In the genomic region with DNA sequence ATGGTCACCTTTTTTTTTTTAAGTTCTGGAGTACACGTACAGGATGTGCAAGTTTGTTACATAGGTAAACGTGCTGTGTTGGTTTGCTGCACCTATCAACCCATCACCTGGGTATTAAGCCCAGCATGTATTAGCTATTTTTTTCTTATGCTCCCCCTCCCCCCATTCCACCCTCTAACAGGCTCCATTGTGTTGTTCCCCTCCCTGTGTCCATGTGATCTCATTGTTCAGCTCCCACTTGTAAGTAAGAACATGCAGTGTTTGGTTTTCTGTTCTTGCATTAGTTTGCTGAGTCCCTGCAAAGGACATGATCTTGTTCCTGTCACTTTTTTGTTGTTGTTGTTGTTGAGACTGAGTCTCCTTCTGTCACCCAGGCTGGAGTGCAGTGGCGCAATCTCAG, we compare ENCODE assay signal across 7 cellular contexts. TPM values are rescaled to one million over a fixed set of nuclear protein-coding genes. Genes with fewer than 3 reads are reported as not detected.
DNase-seq lines count a peak whose midpoint lies in the region; ATAC-seq and TF ChIP-seq lines count a peak whose summit lies in the region.
"Not testable (repeated sequence)": the region's sequence is repeated elsewhere in the genome, so short reads cannot be mapped to it uniquely, and the experiment has no call there.

No MANE protein-coding gene starts in this region.

- H3K27ac Mint-ChIP-seq in H9, result peak overlapping the region in 2 of 3 experiments; percentile 77 to 78; a peak in 2 of 7 replicates
- peak overlapping the region; percentile 22 for H3K27ac Mint-ChIP-seq in T-helper 1 cell treated with Interleukin-12 subunit alpha and Interleukin-12 subunit beta and Interleukin-4 antibody, amounts not matched to agents 30 μg/mL and 1 μg/mL, for 36 hours
- peak overlapping the region; percentile 48 for H3K27ac Mint-ChIP-seq in activated T-cell treated with anti-CD3 and anti-CD28 coated beads, Interleukin-2, amount 50 U/mL, for 24 hours
- peak overlapping the region; percentile 96 for H3K27ac Mint-ChIP-seq in endothelial cell (ENCODE audit: unreplicated experiment)
- peak overlapping the region in 8 of 9 donors; percentile 41 to 93 (median 67) for H3K27ac Mint-ChIP-seq in naive thymus-derived CD4-positive, alpha-beta T cell
- peak overlapping the region in 1 of 2 donors; percentile 78 for H3K27ac Mint-ChIP-seq in stimulated activated naive CD8-positive, alpha-beta T cell treated with anti-CD3 and anti-CD28 coated beads, Interleukin-15, amount 100 ng/mL, for 72 hours

- not testable (repeated sequence) for H3K4me1 ChIP-seq in H9 (ENCODE audit: insufficient read depth, low read length)
- peaks cover 19 to 21% of the 10 kb centered on the region in 2 donors for H3K4me1 ChIP-seq in naive thymus-derived CD4-positive, alpha-beta T cell (ENCODE audit: control insufficient read depth in 2 of 2, insufficient read depth in 2 of 2, low read length in 2 of 2)

- CTCF ChIA-PET in naive thymus-derived CD4-positive, alpha-beta T cell (lab: Charles Lee), result interaction anchor here (0.6 to 1.0 kb wide), 3 partner anchors 8 to 1313 kb away, joined by 3 to 6 read pairs (median 4); no protein-coding TSS in a partner anchor

- H3K23me2 ChIP-seq in H9 (ENCODE audit: insufficient read length, low read depth, low read length, poor library complexity, severe bottlenecking), result not testable (repeated sequence)

- POLR2A ChIA-PET in naive thymus-derived CD4-positive, alpha-beta T cell (lab: Charles Lee), result interaction anchor here (0.6 to 1.6 kb wide), 3 partner anchors 26 to 76 kb away, joined by 3 to 5 read pairs (median 3); partner anchors contain the start of genes CD27 and VAMP1

- H3K18ac ChIP-seq in H9 (ENCODE audit: insufficient read length, low read depth, low read length), result not testable (repeated sequence)

- not testable (repeated sequence) for ATAC-seq in naive thymus-derived CD4-positive, alpha-beta T cell; stimulated activated naive CD8-positive, alpha-beta T cell treated with anti-CD3 and anti-CD28 coated beads, Interleukin-15, amount 100 ng/mL, for 72 hours

- not testable (repeated sequence) for H3K56ac ChIP-seq in H9 (ENCODE audit: insufficient read length, low read depth, low read length)

- H3K36me3 Mint-ChIP-seq in H9 (ENCODE audit: insufficient read depth in 1 of 3, low read depth in 3 of 3), result peaks cover 20 to 47% (median 46%) of the 10 kb centered on the region in 3 experiments
- H3K36me3 Mint-ChIP-seq in T-helper 1 cell treated with Interleukin-12 subunit alpha and Interleukin-12 subunit beta and Interleukin-4 antibody, amounts not matched to agents 30 μg/mL and 1 μg/mL, for 36 hours (ENCODE audit: low read depth), result peaks cover 17% of the 10 kb centered on the region
- H3K36me3 Mint-ChIP-seq in activated T-cell treated with anti-CD3 and anti-CD28 coated beads, Interleukin-2, amount 50 U/mL, for 24 hours (ENCODE audit: low read depth), result peaks cover 72% of the 10 kb centered on the region
- not testable (repeated sequence) for H3K36me3 Mint-ChIP-seq in endothelial cell (ENCODE audit: low read depth, unreplicated experiment)
- peaks cover 0 to 21% (median 5%) of the 10 kb centered on the region in 5 donors for H3K36me3 Mint-ChIP-seq in naive thymus-derived CD4-positive, alpha-beta T cell

- H2BK15ac ChIP-seq in H9 (ENCODE audit: low read depth, low read length), result not testable (repeated sequence)

- not testable (repeated sequence) for H2AFZ ChIP-seq in H9 (ENCODE audit: low read length)

- not testable (repeated sequence) for H2BK20ac ChIP-seq in H9 (ENCODE audit: low read depth, low read length, poor library complexity, severe bottlenecking)

- not testable (repeated sequence) for H3K4ac ChIP-seq in H9 (ENCODE audit: low read depth, low read length)

- not testable (repeated sequence) for H3K9ac ChIP-seq in H9 (ENCODE audit: extremely low read depth, insufficient read length, low read length)

- intact Hi-C loops in naive thymus-derived CD4-positive, alpha-beta T cell (cut with micrococcal nuclease), result not testable (repeated sequence)

- not testable (repeated sequence) for H4K5ac ChIP-seq in H9 (ENCODE audit: insufficient read length, low read depth, low read length)

- not testable (repeated sequence) for H3K27me3 Mint-ChIP-seq in H9 (ENCODE audit: low read depth); T-helper 1 cell treated with Interleukin-12 subunit alpha and Interleukin-12 subunit beta and Interleukin-4 antibody, amounts not matched to agents 30 μg/mL and 1 μg/mL, for 36 hours (ENCODE audit: low read depth); activated T-cell treated with anti-CD3 and anti-CD28 coated beads, Interleukin-2, amount 50 U/mL, for 24 hours; endothelial cell (ENCODE audit: unreplicated experiment); naive thymus-derived CD4-positive, alpha-beta T cell; stimulated activated naive CD8-positive, alpha-beta T cell treated with anti-CD3 and anti-CD28 coated beads, Interleukin-15, amount 100 ng/mL, for 72 hours

- H3K14ac ChIP-seq in H9 (ENCODE audit: insufficient read depth, low read length), result not testable (repeated sequence)

- not testable (repeated sequence) for H3K23ac ChIP-seq in H9 (ENCODE audit: insufficient read length, low read depth, low read length)

- not testable (repeated sequence) for H3K9me3 Mint-ChIP-seq in H9; T-helper 1 cell treated with Interleukin-12 subunit alpha and Interleukin-12 subunit beta and Interleukin-4 antibody, amounts not matched to agents 30 μg/mL and 1 μg/mL, for 36 hours; activated T-cell treated with anti-CD3 and anti-CD28 coated beads, Interleukin-2, amount 50 U/mL, for 24 hours; endothelial cell (ENCODE audit: unreplicated experiment); naive thymus-derived CD4-positive, alpha-beta T cell; stimulated activated naive CD8-positive, alpha-beta T cell treated with anti-CD3 and anti-CD28 coated beads, Interleukin-15, amount 100 ng/mL, for 72 hours

- not testable (repeated sequence) for H3K4me2 ChIP-seq in H9 (ENCODE audit: insufficient read depth, insufficient read length, low read length)

- H2BK12ac ChIP-seq in H9 (ENCODE audit: insufficient read length, low read depth, low read length), result not testable (repeated sequence)

- H2BK5ac ChIP-seq in H9 (ENCODE audit: insufficient read length, low read length), result not testable (repeated sequence)

- H2BK120ac ChIP-seq in H9 (ENCODE audit: low read depth, low read length, poor library complexity, severe bottlenecking), result not testable (repeated sequence)

- not testable (repeated sequence) for H2AK5ac ChIP-seq in H9 (ENCODE audit: insufficient read length, low read length)

- TF ChIP-seq CTCF in H9 (conservative IDR thresholded peaks at IDR 0.05); endothelial cell (IDR thresholded peaks at IDR 0.05; ENCODE audit: unreplicated experiment): not testable (repeated sequence)

- no CpG with 5 or more reads among the region's 3 CpGs for WGBS in H9 (ENCODE audit: extremely low coverage, insufficient read length, low lambda C conversion rate)

- not testable (repeated sequence) for H4K8ac ChIP-seq in H9 (replicated peaks; ENCODE audit: insufficient read length, low read depth, low read length)

- not testable (repeated sequence) for DNase-seq in H9; activated T-cell treated with anti-CD3 and anti-CD28 coated beads, Interleukin-2, amount 50 U/mL, for 24 hours; endothelial cell (ENCODE audit: low spot score); naive thymus-derived CD4-positive, alpha-beta T cell; stimulated activated naive CD8-positive, alpha-beta T cell treated with anti-CD3 and anti-CD28 coated beads, Interleukin-15, amount 100 ng/mL, for 72 hours

- H4K20me1 ChIP-seq in H9 (ENCODE audit: control insufficient read depth, insufficient read depth, insufficient read length), result not testable (repeated sequence)

- peaks cover 4 to 18% (median 5%) of the 10 kb centered on the region in 3 experiments for H3K36me3 ChIP-seq in naive thymus-derived CD4-positive, alpha-beta T cell (ENCODE audit: control insufficient read depth in 2 of 3, insufficient read depth in 3 of 3, low read length in 3 of 3)

- H3K27me3 ChIP-seq in H9 (ENCODE audit: insufficient read depth, low read length); naive thymus-derived CD4-positive, alpha-beta T cell (ENCODE audit: control insufficient read depth in 2 of 2, insufficient read depth in 2 of 2, low read length in 2 of 2): not testable (repeated sequence)

- not testable (repeated sequence) for H3K27ac ChIP-seq in H9 (ENCODE audit: insufficient read length, low read depth, low read length); naive thymus-derived CD4-positive, alpha-beta T cell (ENCODE audit: low read depth, low read length)
- peak overlapping the region; percentile 49 for H3K27ac ChIP-seq in angular gyrus (ENCODE audit: low read depth, low read length)

- H3K9me3 ChIP-seq in H9 (ENCODE audit: control insufficient read depth, low read depth, low read length); naive thymus-derived CD4-positive, alpha-beta T cell (ENCODE audit: control insufficient read depth in 2 of 3, low read length in 3 of 3): not testable (repeated sequence)

- H3T11ph ChIP-seq in H9 (ENCODE audit: low read length), result not testable (repeated sequence)

- not testable (repeated sequence) for H3K4me3 ChIP-seq in naive thymus-derived CD4-positive, alpha-beta T cell (ENCODE audit: low read length)

- not testable (repeated sequence) for H3K79me2 ChIP-seq in H9 (ENCODE audit: insufficient read depth, low read length)

- peaks cover 16 to 19% of the 10 kb centered on the region in 2 experiments for H3K4me1 Mint-ChIP-seq in H9
- H3K4me1 Mint-ChIP-seq in T-helper 1 cell treated with Interleukin-12 subunit alpha and Interleukin-12 subunit beta and Interleukin-4 antibody, amounts not matched to agents 30 μg/mL and 1 μg/mL, for 36 hours (ENCODE audit: low read depth), result peaks cover 24% of the 10 kb centered on the region
- peaks cover 34% of the 10 kb centered on the region for H3K4me1 Mint-ChIP-seq in activated T-cell treated with anti-CD3 and anti-CD28 coated beads, Interleukin-2, amount 50 U/mL, for 24 hours (ENCODE audit: low read depth)
- peaks cover 15% of the 10 kb centered on the region for H3K4me1 Mint-ChIP-seq in endothelial cell (ENCODE audit: unreplicated experiment)
- peaks cover 12 to 40% (median 31%) of the 10 kb centered on the region in 7 donors for H3K4me1 Mint-ChIP-seq in naive thymus-derived CD4-positive, alpha-beta T cell
- peaks cover 25% of the 10 kb centered on the region for H3K4me1 Mint-ChIP-seq in stimulated activated naive CD8-positive, alpha-beta T cell treated with anti-CD3 and anti-CD28 coated beads, Interleukin-15, amount 100 ng/mL, for 72 hours

- H3K79me1 ChIP-seq in H9 (ENCODE audit: insufficient read depth, low read depth, low read length, poor library complexity, severe bottlenecking), result peaks cover 14% of the 10 kb centered on the region

- 0 out of 5 replicates have a peak overlapping the region, but pooled peaks of 1 of the 2 experiments have one; percentile 7 for H3K4me3 Mint-ChIP-seq in H9
- peak overlapping the region; percentile 18 for H3K4me3 Mint-ChIP-seq in T-helper 1 cell treated with Interleukin-12 subunit alpha and Interleukin-12 subunit beta and Interleukin-4 antibody, amounts not matched to agents 30 μg/mL and 1 μg/mL, for 36 hours
- not testable (repeated sequence) for H3K4me3 Mint-ChIP-seq in activated T-cell treated with anti-CD3 and anti-CD28 coated beads, Interleukin-2, amount 50 U/mL, for 24 hours; endothelial cell (ENCODE audit: unreplicated experiment)
- peak overlapping the region in 2 of 10 donors; percentile 66 for H3K4me3 Mint-ChIP-seq in naive thymus-derived CD4-positive, alpha-beta T cell
- peak overlapping the region; percentile 1 to 12 for H3K4me3 Mint-ChIP-seq in stimulated activated naive CD8-positive, alpha-beta T cell treated with anti-CD3 and anti-CD28 coated beads, Interleukin-15, amount 100 ng/mL, for 72 hours

- H4K91ac ChIP-seq in H9 (ENCODE audit: insufficient read length, low read depth, low read length), result not testable (repeated sequence)

RNA-seq across cellular contexts. Expression of gene NCAPD2, which starts 3.4 kb away (rescaled TPM):
- total RNA-seq in H9 (2021) (105 and 114 TPM in 2 replicates), endothelial cell (ENCODE audit: unreplicated experiment) (25.3 TPM)
- total RNA-seq in naive thymus-derived CD4-positive, alpha-beta T cell, result 100 to 1,000 TPM in 1 of 5 experiments, 10 to 100 TPM in 4; 30.3 to 121 (median 38.4) TPM
- polyA plus RNA-seq in naive thymus-derived CD4-positive, alpha-beta T cell, result 10 to 100 TPM; 24.4 to 46.7 TPM

RNA-seq across cellular contexts. Expression of gene MRPL51, which starts 4.2 kb away (rescaled TPM):
- 321 and 329 TPM in 2 replicates for total RNA-seq in H9 (2021)
- 168 TPM for total RNA-seq in endothelial cell (ENCODE audit: unreplicated experiment)
- 100 to 1,000 TPM in 1 of 5 experiments, 10 to 100 TPM in 4; 22.5 to 208 (median 80.9) TPM for total RNA-seq in naive thymus-derived CD4-positive, alpha-beta T cell
- 100 to 1,000 TPM; 204 to 220 TPM for polyA plus RNA-seq in naive thymus-derived CD4-positive, alpha-beta T cell

RNA-seq across cellular contexts. Expression of gene VAMP1, which starts 26.8 kb away (rescaled TPM):
- total RNA-seq in H9 (2021), result 10.3 TPM in 2 replicates
- total RNA-seq in endothelial cell (ENCODE audit: unreplicated experiment), result 5.5 TPM
- total RNA-seq in naive thymus-derived CD4-positive, alpha-beta T cell, result 100 to 1,000 TPM in 2 of 5 experiments, 10 to 100 TPM in 3; 38.7 to 123 (median 47.9) TPM
- polyA plus RNA-seq in naive thymus-derived CD4-positive, alpha-beta T cell, result 10 to 100 TPM; 10.9 to 14.0 TPM

RNA-seq across cellular contexts. Expression of gene GAPDH, which starts 37.0 kb away (rescaled TPM):
- total RNA-seq in H9 (2021) (4,581 and 4,651 TPM in 2 replicates), endothelial cell (ENCODE audit: unreplicated experiment) (2,393 TPM)
- 1,000 to 10,000 TPM in 1 of 5 experiments, 100 to 1,000 TPM in 4; 330 to 4,503 (median 379) TPM for total RNA-seq in naive thymus-derived CD4-positive, alpha-beta T cell
- 1,000 to 10,000 TPM; 1,202 to 1,413 TPM for polyA plus RNA-seq in naive thymus-derived CD4-positive, alpha-beta T cell

RNA-seq across cellular contexts. Expression of gene TAPBPL, which starts 45.4 kb away (rescaled TPM):
- total RNA-seq in H9 (2021) (1.4 and 2.3 TPM in 2 replicates), endothelial cell (ENCODE audit: unreplicated experiment) (2.8 TPM)
- total RNA-seq in naive thymus-derived CD4-positive, alpha-beta T cell, result 10 to 100 TPM; 23.0 to 65.4 (median 52.9) TPM
- polyA plus RNA-seq in naive thymus-derived CD4-positive, alpha-beta T cell, result 100 to 1,000 TPM in 1 of 2 donors, 10 to 100 TPM in 1; 48.7 to 104 TPM
